In the genomic region with DNA sequence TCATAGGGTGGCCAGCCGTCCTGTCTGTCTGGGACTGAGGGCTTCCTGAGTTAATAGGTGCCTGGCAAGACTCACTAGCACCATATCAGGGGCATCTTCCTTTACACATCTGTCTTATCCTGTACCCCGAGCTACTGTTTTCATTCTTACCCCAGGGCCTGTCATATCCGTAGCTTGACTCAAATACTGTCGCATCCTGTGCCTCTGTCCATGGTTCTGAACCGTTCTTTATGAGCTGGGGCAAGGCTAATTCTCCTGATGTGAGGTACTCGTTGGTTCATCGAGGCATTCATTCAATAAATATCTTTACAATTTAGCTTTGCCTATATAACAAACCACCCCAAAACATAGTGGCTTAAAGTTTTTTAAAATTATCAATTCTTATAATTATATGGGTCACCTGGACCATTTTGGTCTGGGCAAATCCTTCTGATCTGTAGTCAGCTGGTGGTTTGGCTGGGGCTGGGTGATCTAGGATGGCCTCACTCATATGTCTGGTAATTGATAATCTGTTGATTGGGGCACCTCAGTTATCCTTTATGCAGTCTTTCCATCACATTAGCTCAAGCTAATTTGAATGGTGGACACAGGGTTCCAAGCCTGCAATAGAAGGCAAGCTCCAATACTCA, we compare ENCODE assay signal across 2 cellular contexts.
A peak's percentile ranks its signal among the peaks of the same experiment; 100 is the strongest.
TF ChIP-seq lines count a peak whose summit lies in the region.

No MANE protein-coding gene starts in this region.

TF ChIP-seq in A549, 52 proteins besides CTCF, POLR2A, EP300 and RAD21 (continued from another document):
- TF ChIP-seq, protein P1, sequence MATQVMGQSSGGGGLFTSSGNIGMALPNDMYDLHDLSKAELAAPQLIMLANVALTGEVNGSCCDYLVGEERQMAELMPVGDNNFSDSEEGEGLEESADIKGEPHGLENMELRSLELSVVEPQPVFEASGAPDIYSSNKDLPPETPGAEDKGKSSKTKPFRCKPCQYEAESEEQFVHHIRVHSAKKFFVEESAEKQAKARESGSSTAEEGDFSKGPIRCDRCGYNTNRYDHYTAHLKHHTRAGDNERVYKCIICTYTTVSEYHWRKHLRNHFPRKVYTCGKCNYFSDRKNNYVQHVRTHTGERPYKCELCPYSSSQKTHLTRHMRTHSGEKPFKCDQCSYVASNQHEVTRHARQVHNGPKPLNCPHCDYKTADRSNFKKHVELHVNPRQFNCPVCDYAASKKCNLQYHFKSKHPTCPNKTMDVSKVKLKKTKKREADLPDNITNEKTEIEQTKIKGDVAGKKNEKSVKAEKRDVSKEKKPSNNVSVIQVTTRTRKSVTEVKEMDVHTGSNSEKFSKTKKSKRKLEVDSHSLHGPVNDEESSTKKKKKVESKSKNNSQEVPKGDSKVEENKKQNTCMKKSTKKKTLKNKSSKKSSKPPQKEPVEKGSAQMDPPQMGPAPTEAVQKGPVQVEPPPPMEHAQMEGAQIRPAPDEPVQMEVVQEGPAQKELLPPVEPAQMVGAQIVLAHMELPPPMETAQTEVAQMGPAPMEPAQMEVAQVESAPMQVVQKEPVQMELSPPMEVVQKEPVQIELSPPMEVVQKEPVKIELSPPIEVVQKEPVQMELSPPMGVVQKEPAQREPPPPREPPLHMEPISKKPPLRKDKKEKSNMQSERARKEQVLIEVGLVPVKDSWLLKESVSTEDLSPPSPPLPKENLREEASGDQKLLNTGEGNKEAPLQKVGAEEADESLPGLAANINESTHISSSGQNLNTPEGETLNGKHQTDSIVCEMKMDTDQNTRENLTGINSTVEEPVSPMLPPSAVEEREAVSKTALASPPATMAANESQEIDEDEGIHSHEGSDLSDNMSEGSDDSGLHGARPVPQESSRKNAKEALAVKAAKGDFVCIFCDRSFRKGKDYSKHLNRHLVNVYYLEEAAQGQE (IDR thresholded peaks at IDR 0.05), result peak; percentile 96
- TF ChIP-seq EHMT2 (IDR thresholded peaks at IDR 0.05; ENCODE audit: low read depth), result peak; percentile 86

TF ChIP-seq in IMR-90, 13 proteins besides CTCF, POLR2A, EP300 and RAD21 (continued from another document):
- TF ChIP-seq, protein P2, sequence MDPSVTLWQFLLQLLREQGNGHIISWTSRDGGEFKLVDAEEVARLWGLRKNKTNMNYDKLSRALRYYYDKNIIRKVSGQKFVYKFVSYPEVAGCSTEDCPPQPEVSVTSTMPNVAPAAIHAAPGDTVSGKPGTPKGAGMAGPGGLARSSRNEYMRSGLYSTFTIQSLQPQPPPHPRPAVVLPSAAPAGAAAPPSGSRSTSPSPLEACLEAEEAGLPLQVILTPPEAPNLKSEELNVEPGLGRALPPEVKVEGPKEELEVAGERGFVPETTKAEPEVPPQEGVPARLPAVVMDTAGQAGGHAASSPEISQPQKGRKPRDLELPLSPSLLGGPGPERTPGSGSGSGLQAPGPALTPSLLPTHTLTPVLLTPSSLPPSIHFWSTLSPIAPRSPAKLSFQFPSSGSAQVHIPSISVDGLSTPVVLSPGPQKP (IDR thresholded peaks at IDR 0.05; ENCODE audit: borderline replicate concordance, low read depth, low read length), result no peak
- no peak for TF ChIP-seq CEBPB (IDR thresholded peaks at IDR 0.05; ENCODE audit: low read depth, low read length)
- TF ChIP-seq RCOR1 (IDR thresholded peaks at IDR 0.05; ENCODE audit: insufficient replicate concordance, low read length), result no peak
- TF ChIP-seq RFX5 (IDR thresholded peaks at IDR 0.05; ENCODE audit: low read depth, low read length), result no peak
